19 cellular contexts compared by ENCODE assay signal in the genomic region with DNA sequence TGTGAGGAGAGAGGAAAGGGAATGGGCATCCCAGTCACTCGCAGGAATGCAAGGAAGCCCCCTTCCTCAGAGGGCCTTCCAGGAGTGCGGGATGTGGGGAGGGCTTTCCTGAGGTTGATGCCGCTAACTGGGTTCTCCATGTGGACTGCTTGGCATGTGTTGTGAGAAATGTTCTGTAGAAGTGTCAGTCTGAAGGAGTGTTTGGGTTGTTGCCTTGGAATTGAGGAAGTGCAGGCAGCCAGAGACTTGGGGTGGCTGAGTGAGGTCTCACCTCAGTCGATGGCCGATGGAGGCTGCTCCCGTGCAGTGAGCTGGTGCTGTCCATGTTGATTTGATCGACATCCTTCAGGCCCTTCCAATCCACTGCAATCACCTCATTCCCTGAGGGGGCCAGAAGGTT. TPM values are rescaled to one million over a fixed set of nuclear protein-coding genes. Genes with fewer than 3 reads are reported as not detected.
"Had no signal": no experiment of that assay in that cellular context is flagged by ENCODE, and none has a peak within 500 bp of the region (broad histone marks: within the 10 kb centered on the region; RNA-seq: fewer than 3 reads in every experiment).

No MANE protein-coding gene starts in this region.

- H3K9me3 Mint-ChIP-seq: activated naive CD8-positive, alpha-beta T cell treated with anti-CD3 and anti-CD28 coated beads for 36 hours; natural killer cell treated with Interleukin-12 subunit alpha and Interleukin-12 subunit beta and Interleukin-15 and Interleukin-18, amount 100 ng/mL, for 72 hours had no signal

- H3K27ac Mint-ChIP-seq: activated naive CD8-positive, alpha-beta T cell treated with anti-CD3 and anti-CD28 coated beads for 36 hours; progenitor cell of endocrine pancreas had no signal

- H3K4me1 Mint-ChIP-seq: activated naive CD8-positive, alpha-beta T cell treated with anti-CD3 and anti-CD28 coated beads for 36 hours had no signal

- H3K4me3 ChIP-seq: gastroesophageal sphincter, transverse colon had no signal

- DNase-seq: activated CD4-positive, alpha-beta T cell treated with anti-CD3 and anti-CD28 coated beads, Interleukin-2, amount 50 U/mL, for 1 hour; activated CD8-positive, alpha-beta memory T cell treated with anti-CD3 and anti-CD28 coated beads for 24 hours; activated naive CD8-positive, alpha-beta T cell treated with anti-CD3 and anti-CD28 coated beads for 36 hours; amygdala; brain microvascular endothelial cell; cerebellar nuclear complex; erythroblast; islet precursor cell; occipital lobe; right cardiac atrium; small intestine; stimulated activated CD4-positive, alpha-beta T cell treated with anti-CD3 and anti-CD28 coated beads, Interleukin-4, amount 100 ng/mL, for 4 hours; stimulated activated CD8-positive, alpha-beta memory T cell treated with anti-CD3 and anti-CD28 coated beads, Interleukin-4, amount 100 ng/mL, for 48 hours; stimulated activated naive CD4-positive, alpha-beta T cell treated with Interleukin-2 at 50 U/mL for 16 hours; transverse colon had no signal

- H3K36me3 Mint-ChIP-seq: activated naive CD8-positive, alpha-beta T cell treated with anti-CD3 and anti-CD28 coated beads for 36 hours; natural killer cell treated with Interleukin-12 subunit alpha and Interleukin-12 subunit beta and Interleukin-15 and Interleukin-18, amount 100 ng/mL, for 72 hours had no signal

- H3K9me3 ChIP-seq: gastroesophageal sphincter, transverse colon had no signal

- H3K36me3 ChIP-seq: brain microvascular endothelial cell, gastroesophageal sphincter, transverse colon had no signal

- ATAC-seq: activated CD4-positive, CD25-positive, alpha-beta regulatory T cell treated with anti-CD3 and anti-CD28 coated beads, Interleukin-2, amount 50 U/mL, for 24 hours; gastroesophageal sphincter; natural killer cell treated with Interleukin-12 subunit alpha and Interleukin-12 subunit beta and Interleukin-15 and Interleukin-18, amount 100 ng/mL, for 72 hours; right cardiac atrium had no signal

- H3K27ac ChIP-seq: brain microvascular endothelial cell, gastroesophageal sphincter, transverse colon had no signal

RNA-seq across cellular contexts. Expression of gene CLCN1, which starts 43.9 kb away (rescaled TPM):
- total RNA-seq: gastroesophageal sphincter, right cardiac atrium, transverse colon had no signal
- polyA plus RNA-seq: right cardiac atrium had no signal

RNA-seq across cellular contexts. Expression of gene EPHA1, which starts 48.9 kb away (rescaled TPM):
- total RNA-seq: occipital lobe had no signal
